Comparison of ENCODE assay signal across 1 cellular context in the genomic region with DNA sequence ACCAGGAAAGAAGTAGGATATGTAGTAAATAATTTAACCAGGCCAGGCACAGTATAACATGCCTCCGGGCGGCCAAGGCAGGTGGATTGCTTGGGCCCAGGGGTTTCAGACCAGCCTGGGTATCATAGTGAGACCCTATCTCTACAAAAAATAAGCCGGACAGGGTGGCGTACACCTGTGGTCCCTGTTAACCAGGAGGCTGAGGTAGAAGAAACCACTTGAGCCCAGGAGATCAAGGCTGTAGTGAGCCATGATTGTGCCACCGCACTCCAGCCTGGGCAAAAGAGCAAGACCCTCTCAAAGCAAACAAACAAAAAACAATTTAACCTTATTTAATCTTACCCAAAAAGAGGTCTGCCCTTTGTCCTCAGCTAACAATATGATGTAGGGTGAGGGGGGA.
TF ChIP-seq lines count a peak whose summit lies in the region.

No MANE protein-coding gene starts in this region.

TF ChIP-seq in HepG2, 621 proteins besides CTCF, POLR2A, EP300 and RAD21:
- no peak for TF ChIP-seq ZNF354B (CRISPR knock-in tag; IDR thresholded peaks at IDR 0.05)
- peak; percentile 82 for TF ChIP-seq ZNF121 (CRISPR knock-in tag; IDR thresholded peaks at IDR 0.05)
